ENCODE assay signal across 23 cellular contexts in genomic region chr1:59593798-59594790, GRCh38.
DNase-seq lines count a peak whose midpoint lies in the region; ATAC-seq, FAIRE-seq and TF ChIP-seq lines count a peak whose summit lies in the region.
"Had no signal": no experiment of that assay in that cellular context is flagged by ENCODE, and none has a peak within 500 bp of the region (broad histone marks: within the 10 kb centered on the region; RNA-seq: fewer than 3 reads in every experiment).

No MANE protein-coding gene starts in this region.

- peaks cover 13% of the 10 kb centered on the region for H3K4me1 ChIP-seq in Loucy (ENCODE audit: insufficient read depth, low read length, poor library complexity, severe bottlenecking)
- H3K4me1 ChIP-seq in kidney (ENCODE audit: control insufficient read depth in 1 of 2, insufficient read depth in 1 of 2, low read depth in 1 of 2, low read length in 2 of 2): peaks cover 10 to 24% of the 10 kb centered on the region in 2 donors
- peaks cover 19 to 28% (median 26%) of the 10 kb centered on the region in 3 donors for H3K4me1 ChIP-seq in pancreas

- TF ChIP-seq CTCF in 22Rv1 (IDR thresholded peaks at IDR 0.05) (no peak), Loucy (conservative IDR thresholded peaks at IDR 0.05; ENCODE audit: low read length) (no peak), kidney (IDR thresholded peaks at IDR 0.05; ENCODE audit: borderline replicate concordance, extremely low read depth, insufficient read depth) (no peak), pancreas (IDR thresholded peaks at IDR 0.05) (no peak)

- H3K27ac Mint-ChIP-seq in natural killer cell treated with Interleukin-12 subunit alpha and Interleukin-12 subunit beta and Interleukin-15 and Interleukin-18, amount 100 ng/mL, for 72 hours: no peak overlapping the region
- H3K27ac Mint-ChIP-seq in activated naive CD4-positive, alpha-beta T cell treated with anti-CD3 and anti-CD28 coated beads, Interleukin-2, amount 10 ng/mL, durations not matched to agents 7 days and 5 days: no peak overlapping the region
- H3K27ac Mint-ChIP-seq: activated CD4-positive, alpha-beta T cell treated with anti-CD3 and anti-CD28 coated beads for 36 hours had no signal

- WGBS in pancreas, 2 donors: 25 to 26% methylated on average over 5 of the region's 5 CpGs

- H3K27ac ChIP-seq in 22Rv1 (peak overlapping the region; percentile 45), kidney (ENCODE audit: low read depth in 2 of 2, low read length in 2 of 2) (peak overlapping the region; percentile 56 to 88), pancreas (peak overlapping the region; percentile 31 to 77 (median 62))
- H3K27ac ChIP-seq: epithelial cell of prostate, PC-9, SK-N-MC had no signal

- H3K9me2 ChIP-seq in Loucy (replicated peaks; ENCODE audit: low read depth, low read length): no peaks in the 10 kb centered on the region

- CTCF ChIA-PET in activated naive CD4-positive, alpha-beta T cell treated with anti-CD3 and anti-CD28 coated beads, Interleukin-2, amount 10 ng/mL, durations not matched to agents 7 days and 5 days (lab: Charles Lee): interaction anchor here (1.0 kb wide), 1 partner anchor 9 kb away, joined by 3 read pairs; no protein-coding TSS in a partner anchor

- no peaks in the 10 kb centered on the region for H3K4me1 Mint-ChIP-seq in natural killer cell treated with Interleukin-12 subunit alpha and Interleukin-12 subunit beta and Interleukin-15 and Interleukin-18, amount 100 ng/mL, for 72 hours (ENCODE audit: low read depth in 2 of 2)
- no peaks in the 10 kb centered on the region for H3K4me1 Mint-ChIP-seq in activated naive CD4-positive, alpha-beta T cell treated with anti-CD3 and anti-CD28 coated beads, Interleukin-2, amount 10 ng/mL, durations not matched to agents 7 days and 5 days
- H3K4me1 Mint-ChIP-seq: CD8-positive, alpha-beta memory T cell had no signal

- H3K27me3 ChIP-seq in Loucy (ENCODE audit: insufficient read depth, low read length, poor library complexity, severe bottlenecking) (no peaks in the 10 kb centered on the region), pancreas (no peaks in the 10 kb centered on the region)

- peaks cover 8% of the 10 kb centered on the region for H3K36me3 Mint-ChIP-seq in natural killer cell treated with Interleukin-12 subunit alpha and Interleukin-12 subunit beta and Interleukin-15 and Interleukin-18, amount 100 ng/mL, for 72 hours
- H3K36me3 Mint-ChIP-seq in activated naive CD4-positive, alpha-beta T cell treated with anti-CD3 and anti-CD28 coated beads, Interleukin-2, amount 10 ng/mL, durations not matched to agents 7 days and 5 days: no peaks in the 10 kb centered on the region

- no peaks in the 10 kb centered on the region for H3K79me2 ChIP-seq in Loucy (ENCODE audit: insufficient read depth, low read length)

- no peaks in the 10 kb centered on the region for H3F3A ChIP-seq in Loucy (ENCODE audit: low read depth)

- peak; percentile 41 to 74 (median 73) for ATAC-seq in pancreas
- no peak for ATAC-seq in natural killer cell treated with Interleukin-12 subunit alpha and Interleukin-12 subunit beta and Interleukin-15 and Interleukin-18, amount 100 ng/mL, for 72 hours
- ATAC-seq: activated CD4-positive, alpha-beta T cell treated with anti-CD3 and anti-CD28 coated beads for 36 hours had no signal

- H3K9me3 ChIP-seq in Loucy (ENCODE audit: insufficient read depth, low read depth, low read length) (no peaks in the 10 kb centered on the region), kidney (ENCODE audit: control insufficient read depth in 1 of 2, low read length in 2 of 2) (no peaks in the 10 kb centered on the region), pancreas (no peaks in the 10 kb centered on the region)

- DNase-seq in kidney (no peak), pancreas (peak in 1 of 6 donors; percentile 29), activated T-cell treated with anti-CD3 and anti-CD28 coated beads for 4 hours (no peak), DMS79 (lab: John Stamatoyannopoulos, UW) (no peak)
- DNase-seq in natural killer cell treated with Interleukin-12 subunit alpha and Interleukin-12 subunit beta and Interleukin-15 and Interleukin-18, amount 100 ng/mL, for 72 hours (ENCODE audit: low spot score): no peak
- DNase-seq in activated naive CD4-positive, alpha-beta T cell treated with anti-CD3 and anti-CD28 coated beads, Interleukin-2, amount 10 ng/mL, durations not matched to agents 7 days and 5 days: no peak
- DNase-seq: activated CD4-positive, alpha-beta T cell treated with anti-CD3 and anti-CD28 coated beads for 36 hours; activated CD8-positive, alpha-beta memory T cell treated with anti-CD3 and anti-CD28 coated beads, Interleukin-2, amount 50 U/mL, for 4 hours; activated naive CD4-positive, alpha-beta T cell; CD8-positive, alpha-beta memory T cell; mesendoderm; NCI-H146; NCI-H510A; PC-9; stimulated activated CD4-positive, alpha-beta T cell treated with anti-CD3 and anti-CD28 coated beads, Interleukin-12 subunit alpha, Interleukin-12 subunit beta, amount 100 ng/mL, for 4 hours; stimulated activated naive CD4-positive, alpha-beta T cell treated with Interleukin-2 at 50 U/mL for 16 hours; T-helper 9 cell had no signal

- H3K36me3 ChIP-seq in Loucy (ENCODE audit: insufficient read depth, low read length): no peaks in the 10 kb centered on the region
- H3K36me3 ChIP-seq in kidney (ENCODE audit: control insufficient read depth in 1 of 2, insufficient read depth in 2 of 2, low read length in 2 of 2): no peaks in the 10 kb centered on the region
- no peaks in the 10 kb centered on the region for H3K36me3 ChIP-seq in pancreas

- 0 out of 2 replicates have a peak overlapping the region, but pooled peaks have one; percentile 3 for H2AFZ ChIP-seq in Loucy (ENCODE audit: low read length)
- H2AFZ ChIP-seq: PC-9 had no signal

- no peak overlapping the region for H3K9ac ChIP-seq in Loucy (ENCODE audit: low read depth, low read length, poor library complexity, severe bottlenecking)
- peak overlapping the region in 1 of 2 donors; percentile 26 for H3K9ac ChIP-seq in kidney (ENCODE audit: low read length in 2 of 2)

- H3K4me2 ChIP-seq in Loucy (ENCODE audit: low read depth, low read length, poor library complexity, severe bottlenecking): no peak overlapping the region
- H3K4me2 ChIP-seq: PC-9 had no signal

- H3K27me3 Mint-ChIP-seq in natural killer cell treated with Interleukin-12 subunit alpha and Interleukin-12 subunit beta and Interleukin-15 and Interleukin-18, amount 100 ng/mL, for 72 hours: no peaks in the 10 kb centered on the region
- no peaks in the 10 kb centered on the region for H3K27me3 Mint-ChIP-seq in activated naive CD4-positive, alpha-beta T cell treated with anti-CD3 and anti-CD28 coated beads, Interleukin-2, amount 10 ng/mL, durations not matched to agents 7 days and 5 days
- H3K27me3 Mint-ChIP-seq: activated CD4-positive, alpha-beta T cell treated with anti-CD3 and anti-CD28 coated beads for 36 hours; CD8-positive, alpha-beta memory T cell had no signal

- intact Hi-C loops in kidney (cut with DNase I) (no loop called here), pancreas (cut with DNase I) (no loop called here)

- H3K4me3 ChIP-seq in Loucy (ENCODE audit: low read length, poor library complexity, severe bottlenecking) (no peak overlapping the region), kidney (ENCODE audit: low read length in 2 of 2) (peak overlapping the region in 1 of 2 donors; percentile 33), pancreas (no peak overlapping the region)
- H3K4me3 ChIP-seq: PC-9, SK-N-MC had no signal

- peaks cover 6% of the 10 kb centered on the region for H3K9me3 Mint-ChIP-seq in natural killer cell treated with Interleukin-12 subunit alpha and Interleukin-12 subunit beta and Interleukin-15 and Interleukin-18, amount 100 ng/mL, for 72 hours
- H3K9me3 Mint-ChIP-seq in activated naive CD4-positive, alpha-beta T cell treated with anti-CD3 and anti-CD28 coated beads, Interleukin-2, amount 10 ng/mL, durations not matched to agents 7 days and 5 days: peaks cover 1% of the 10 kb centered on the region

- FAIRE-seq in kidney (lab: Jason Lieb, UNC) (peak; percentile 74), pancreas (lab: Jason Lieb, UNC) (no peak)
- FAIRE-seq: astrocyte, colon had no signal

- no peaks in the 10 kb centered on the region for H4K20me1 ChIP-seq in Loucy (ENCODE audit: insufficient read depth, low read length, poor library complexity, severe bottlenecking)

- H3K4me3 Mint-ChIP-seq in natural killer cell treated with Interleukin-12 subunit alpha and Interleukin-12 subunit beta and Interleukin-15 and Interleukin-18, amount 100 ng/mL, for 72 hours: no peak overlapping the region
- no peak overlapping the region for H3K4me3 Mint-ChIP-seq in activated naive CD4-positive, alpha-beta T cell treated with anti-CD3 and anti-CD28 coated beads, Interleukin-2, amount 10 ng/mL, durations not matched to agents 7 days and 5 days
- H3K4me3 Mint-ChIP-seq: activated CD4-positive, alpha-beta T cell treated with anti-CD3 and anti-CD28 coated beads for 36 hours; CD8-positive, alpha-beta memory T cell had no signal

Comparison
In these comparisons a context has a peak if more than half of its experiments do, and no peak if none do; other contexts are left out.
1. ATAC-seq: peak in pancreas (4 of 4); none in natural killer cell treated with Interleukin-12 subunit alpha and Interleukin-12 subunit beta and Interleukin-15 and Interleukin-18, amount 100 ng/mL, for 72 hours (0 of 2).
2. Peak in every context shown above with its lines, with median percentiles within 50 percentile points of each other: H3K27ac ChIP-seq.